Comparison of ENCODE assay signal across 24 cellular contexts in the genomic region with DNA sequence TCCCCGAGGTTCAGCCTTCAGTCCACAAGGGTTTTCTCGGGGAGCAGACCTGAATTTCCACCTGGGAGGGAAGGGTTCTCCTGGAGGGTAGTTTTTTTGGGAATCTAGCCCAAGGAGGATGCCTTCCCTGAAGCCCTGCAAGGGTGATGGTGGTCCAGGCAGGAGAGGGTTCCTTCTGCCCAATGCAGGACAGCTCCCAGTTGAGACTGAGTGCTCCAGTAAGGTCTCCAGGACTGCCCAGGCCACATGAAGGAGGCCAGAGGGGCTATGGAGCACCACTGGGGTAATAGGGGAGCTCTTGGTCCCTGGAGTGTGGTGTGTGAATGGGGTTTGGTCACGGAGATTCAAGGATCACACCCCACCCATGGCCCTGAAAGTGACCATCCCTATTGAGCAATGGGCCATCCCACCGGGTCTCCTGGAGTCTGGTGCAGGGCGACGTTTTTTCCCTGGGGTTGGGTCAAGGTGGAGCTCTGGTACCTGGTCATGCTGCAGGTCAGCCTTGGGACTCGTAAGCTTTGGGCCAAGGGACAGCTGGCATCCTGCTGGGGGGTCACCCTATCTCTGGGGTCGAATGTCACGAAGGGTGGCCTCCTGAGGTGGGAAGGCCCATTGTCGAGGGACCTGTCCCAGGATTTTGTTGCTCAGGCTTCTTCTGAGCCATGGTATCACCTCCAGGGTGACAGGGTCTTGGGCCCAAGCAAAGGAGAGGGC.
A peak's percentile ranks its signal among the peaks of the same experiment; 100 is the strongest.
DNase-seq lines count a peak whose midpoint lies in the region; ATAC-seq and TF ChIP-seq lines count a peak whose summit lies in the region.
"Had no signal": no experiment of that assay in that cellular context is flagged by ENCODE, and none has a peak within 500 bp of the region (broad histone marks: within the 10 kb centered on the region; RNA-seq: fewer than 3 reads in every experiment).

No MANE protein-coding gene starts in this region.

- H3K36me3 Mint-ChIP-seq in chondrocyte (ENCODE audit: low read depth): no peaks in the 10 kb centered on the region
- H3K36me3 Mint-ChIP-seq: activated naive CD4-positive, alpha-beta T cell treated with anti-CD3 and anti-CD28 coated beads, Interleukin-2, amount 50 U/mL, for 24 hours had no signal

- no peaks in the 10 kb centered on the region for H3K27me3 Mint-ChIP-seq in chondrocyte (ENCODE audit: low read depth)
- H3K27me3 Mint-ChIP-seq: activated naive CD4-positive, alpha-beta T cell treated with anti-CD3 and anti-CD28 coated beads, Interleukin-2, amount 50 U/mL, for 24 hours; progenitor cell of endocrine pancreas had no signal

- peaks cover 40% of the 10 kb centered on the region for H3K9me3 Mint-ChIP-seq in chondrocyte (ENCODE audit: low read depth)
- H3K9me3 Mint-ChIP-seq: activated naive CD4-positive, alpha-beta T cell treated with anti-CD3 and anti-CD28 coated beads, Interleukin-2, amount 50 U/mL, for 24 hours had no signal

- TF ChIP-seq EP300 in sigmoid colon (IDR thresholded peaks at IDR 0.05): no peak

- intact Hi-C loops in sigmoid colon (cut with DNase I): no loop called here
- intact Hi-C loops in prostate gland (cut with DNase I): no loop called here

- H3K36me3 ChIP-seq in sigmoid colon (no peaks in the 10 kb centered on the region), prostate gland (no peaks in the 10 kb centered on the region)
- H3K36me3 ChIP-seq: ascending aorta, heart right ventricle, upper lobe of right lung had no signal

- no peaks in the 10 kb centered on the region for H3K4me1 ChIP-seq in sigmoid colon
- H3K4me1 ChIP-seq in prostate gland (replicated peaks): no peaks in the 10 kb centered on the region
- H3K4me1 ChIP-seq: ascending aorta, heart right ventricle, upper lobe of right lung had no signal

- peak; percentile 49 for DNase-seq in activated CD8-positive, alpha-beta memory T cell treated with anti-CD3 and anti-CD28 coated beads for 24 hours
- no peak for DNase-seq in activated CD8-positive, alpha-beta memory T cell treated with anti-CD3 and anti-CD28 coated beads, Interleukin-2, amount 50 U/mL, for 4 hours
- DNase-seq in chondrocyte (ENCODE audit: low spot score) (peak; percentile 70), left lobe of liver (ENCODE audit: low spot score) (peak; percentile 34), sigmoid colon (peak; percentile 55), H4 (ENCODE audit: low spot score) (no peak), dedifferentiated amniotic fluid mesenchymal stem cell (ENCODE audit: extremely low spot score) (no peak), prostate gland (ENCODE audit: low spot score) (no peak)
- DNase-seq: activated CD4-positive, alpha-beta T cell treated with anti-CD3 and anti-CD28 coated beads, Interleukin-2, amount 50 U/mL, for 4 hours; central memory CD4-positive, alpha-beta T cell; DMS153; IMR-90; NCI-H2081; NCI-H345; NCI-H774; stimulated activated CD4-positive, alpha-beta T cell treated with anti-CD3 and anti-CD28 coated beads, Interleukin-1b, Interleukin-23, amount 100 ng/mL, for 48 hours had no signal

- H3K4me3 Mint-ChIP-seq in chondrocyte (ENCODE audit: unreplicated experiment): no peak overlapping the region
- H3K4me3 Mint-ChIP-seq: activated naive CD4-positive, alpha-beta T cell treated with anti-CD3 and anti-CD28 coated beads, Interleukin-2, amount 50 U/mL, for 24 hours had no signal

- H3K27me3 ChIP-seq in sigmoid colon (no peaks in the 10 kb centered on the region), prostate gland (replicated peaks; ENCODE audit: insufficient read depth) (no peaks in the 10 kb centered on the region)
- H3K27me3 ChIP-seq: ascending aorta, heart right ventricle, upper lobe of right lung had no signal

- H3K27ac Mint-ChIP-seq in chondrocyte (ENCODE audit: unreplicated experiment): no peak overlapping the region
- H3K27ac Mint-ChIP-seq: activated naive CD4-positive, alpha-beta T cell treated with anti-CD3 and anti-CD28 coated beads, Interleukin-2, amount 50 U/mL, for 24 hours; progenitor cell of endocrine pancreas had no signal

- TF ChIP-seq POLR2A in sigmoid colon (IDR thresholded peaks at IDR 0.05) (no peak), prostate gland (IDR thresholded peaks at IDR 0.05) (no peak)

- no peak for ATAC-seq in left lobe of liver
- ATAC-seq: heart right ventricle, SK-N-SH treated with all-trans-retinoic acid at 6 μM for 48 hours, upper lobe of right lung had no signal

- no peak overlapping the region for H3K27ac ChIP-seq in sigmoid colon
- H3K27ac ChIP-seq in prostate gland: no peak overlapping the region
- H3K27ac ChIP-seq: ascending aorta, heart right ventricle, RWPE1, upper lobe of right lung, VCaP had no signal

- H3K4me3 ChIP-seq in sigmoid colon: no peak overlapping the region
- H3K4me3 ChIP-seq in prostate gland: no peak overlapping the region
- H3K4me3 ChIP-seq: ascending aorta, heart right ventricle, upper lobe of right lung had no signal

- 65 to 71% methylated on average over 10 of the region's 10 CpGs for WGBS in sigmoid colon, 2 donors
- 69% methylated on average over 10 of the region's 10 CpGs for WGBS in prostate gland

- TF ChIP-seq CTCF in chondrocyte (IDR thresholded peaks at IDR 0.05) (no peak), sigmoid colon (IDR thresholded peaks at IDR 0.05) (no peak), prostate gland (IDR thresholded peaks at IDR 0.05) (no peak)

- no peaks in the 10 kb centered on the region for H3K4me1 Mint-ChIP-seq in chondrocyte (ENCODE audit: low read depth)
- H3K4me1 Mint-ChIP-seq: activated naive CD4-positive, alpha-beta T cell treated with anti-CD3 and anti-CD28 coated beads, Interleukin-2, amount 50 U/mL, for 24 hours had no signal

- H3K9me3 ChIP-seq in sigmoid colon (peaks cover 0 to 27% (median 3%) of the 10 kb centered on the region in 4 donors), prostate gland (no peaks in the 10 kb centered on the region)
- H3K9me3 ChIP-seq: upper lobe of right lung had no signal

Comparison
In these comparisons a context has a peak if more than half of its experiments do, and no peak if none do; other contexts are left out.
1. DNase-seq: peak in activated CD8-positive, alpha-beta memory T cell treated with anti-CD3 and anti-CD28 coated beads for 24 hours (single experiment), chondrocyte (single experiment), left lobe of liver (single experiment) and sigmoid colon (single experiment); none in activated CD8-positive, alpha-beta memory T cell treated with anti-CD3 and anti-CD28 coated beads, Interleukin-2, amount 50 U/mL, for 4 hours (single experiment), H4 (single experiment), dedifferentiated amniotic fluid mesenchymal stem cell (single experiment) and prostate gland (single experiment).